20 cellular contexts compared by ENCODE assay signal in genomic region chrX:145715641-145716138, GRCh38.
A peak's percentile ranks its signal among the peaks of the same experiment; 100 is the strongest.
DNase-seq lines count a peak whose midpoint lies in the region; FAIRE-seq and TF ChIP-seq lines count a peak whose summit lies in the region.
"Had no signal": no experiment of that assay in that cellular context is flagged by ENCODE, and none has a peak within 500 bp of the region (broad histone marks: within the 10 kb centered on the region; RNA-seq: fewer than 3 reads in every experiment).

No MANE protein-coding gene starts in this region.

- H3K36me3 ChIP-seq in HUES6 (ENCODE audit: control insufficient read depth, insufficient read depth, low read length), result no peaks in the 10 kb centered on the region
- H3K36me3 ChIP-seq: BE2C had no signal

- peak overlapping the region; percentile 43; the same call in 1 of the 2 replicates for H3K27ac ChIP-seq in HUES6 (ENCODE audit: low read depth, low read length)
- H3K27ac ChIP-seq: GM23248 had no signal

- TF ChIP-seq CTCF in GM20000 (IDR thresholded peaks at IDR 0.05; ENCODE audit: extremely low read depth, missing control alignments), result no peak
- TF ChIP-seq CTCF in GM13976 (IDR thresholded peaks at IDR 0.05; ENCODE audit: borderline replicate concordance, control extremely low read depth, extremely low read depth, insufficient read depth, missing control alignments), result no peak

- 0 out of 2 replicates have a peak overlapping the region, but pooled peaks have one; percentile 3 for H3K4me3 ChIP-seq in HUES6 (ENCODE audit: low read depth, low read length)
- H3K4me3 ChIP-seq: GM12878, GM23248, K562 had no signal

- H3K27me3 ChIP-seq in HUES6 (ENCODE audit: control insufficient read depth, insufficient read depth, low read length), result peaks cover 3% of the 10 kb centered on the region; the same call in 1 of the 2 replicates
- H3K27me3 ChIP-seq: BE2C had no signal

- in situ Hi-C loops in GM13976 (cut with MboI; ENCODE audit: low sequenced_read_pairs, unreplicated experiment), result no loop called here

- DNase-seq in ELF-1 (ENCODE audit: low read depth, low spot score) (peak; percentile 81), H4 (ENCODE audit: low spot score) (peak; percentile 12), GM20000 (ENCODE audit: low spot score) (no peak), GM13976 (ENCODE audit: low spot score) (no peak)
- no peak for DNase-seq in activated CD4-positive, alpha-beta T cell treated with anti-CD3 and anti-CD28 coated beads for 1 hour
- DNase-seq: ACHN; BE2C; C1 segment of cervical spinal cord; Caco-2; CD4-positive, alpha-beta T cell; GM23248; H7; IMR-90 had no signal

- H3K9ac ChIP-seq in HUES6 (ENCODE audit: low read length), result no peak overlapping the region
- H3K9ac ChIP-seq: GM23248 had no signal

- peaks cover 25% of the 10 kb centered on the region for H3K4me1 ChIP-seq in HUES6 (ENCODE audit: control insufficient read depth, insufficient read depth, low read length)
- H3K4me1 ChIP-seq: BE2C, Caco-2 had no signal

- FAIRE-seq in colon (lab: Jason Lieb, UNC), result peak; percentile 49
- FAIRE-seq: A204.1, D721Med, GM12878, GM19239, K562 had no signal

- no peaks in the 10 kb centered on the region for H3K9me3 ChIP-seq in HUES6 (ENCODE audit: control insufficient read depth, insufficient read depth, low read depth, low read length)
- H3K9me3 ChIP-seq: BE2C, Caco-2 had no signal

Comparison
In these comparisons a context has a peak if more than half of its experiments do, and no peak if none do; other contexts are left out.
1. DNase-seq: peak in ELF-1 (single experiment) and H4 (single experiment); none in activated CD4-positive, alpha-beta T cell treated with anti-CD3 and anti-CD28 coated beads for 1 hour (single experiment), GM20000 (single experiment) and GM13976 (single experiment).